8 cellular contexts compared by ENCODE assay signal in genomic region chr2:191846787-191847620, GRCh38. TPM values are rescaled to one million over a fixed set of nuclear protein-coding genes. Genes with fewer than 3 reads are reported as not detected.
DNase-seq lines count a peak whose midpoint lies in the region; ATAC-seq and TF ChIP-seq lines count a peak whose summit lies in the region.

A gene with protein sequence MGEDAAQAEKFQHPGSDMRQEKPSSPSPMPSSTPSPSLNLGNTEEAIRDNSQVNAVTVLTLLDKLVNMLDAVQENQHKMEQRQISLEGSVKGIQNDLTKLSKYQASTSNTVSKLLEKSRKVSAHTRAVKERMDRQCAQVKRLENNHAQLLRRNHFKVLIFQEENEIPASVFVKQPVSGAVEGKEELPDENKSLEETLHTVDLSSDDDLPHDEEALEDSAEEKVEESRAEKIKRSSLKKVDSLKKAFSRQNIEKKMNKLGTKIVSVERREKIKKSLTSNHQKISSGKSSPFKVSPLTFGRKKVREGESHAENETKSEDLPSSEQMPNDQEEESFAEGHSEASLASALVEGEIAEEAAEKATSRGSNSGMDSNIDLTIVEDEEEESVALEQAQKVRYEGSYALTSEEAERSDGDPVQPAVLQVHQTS (minus strand): TSS chr2:191847088. CDS start chr2:191846925, 163 bp downstream.

- H3K9ac ChIP-seq in colonic mucosa (ENCODE audit: low read depth in 2 of 2, low read length in 2 of 2) = peak within 1 kb of the TSS; percentile 3 to 61
- H3K9ac ChIP-seq in mesenchymal stem cell (ENCODE audit: low read length) = peak within 1 kb of the TSS; percentile 73

- H3K18ac ChIP-seq in mesenchymal stem cell (ENCODE audit: low read depth in 1 of 2, low read length in 2 of 2) = peak within 1 kb of the TSS; percentile 15 to 50

- intact Hi-C loops in colonic mucosa (cut with DNase I) = no loop called here
- intact Hi-C loops in uterus (cut with DNase I; ENCODE audit: low total_unique reads) = no loop called here

- H2AFZ ChIP-seq in mesenchymal stem cell (ENCODE audit: low read depth, low read length) = no peak within 1 kb of the TSS

- H2AK5ac ChIP-seq in mesenchymal stem cell (ENCODE audit: low read length, severe bottlenecking) = peak within 1 kb of the TSS; percentile 24

- H3K4me3 ChIP-seq in colonic mucosa (peak within 1 kb of the TSS; percentile 27), mesenchymal stem cell (ENCODE audit: insufficient read depth in 1 of 2, low read depth in 1 of 2, low read length in 2 of 2) (peak within 1 kb of the TSS; percentile 7 to 55), uterus (peak within 1 kb of the TSS; percentile 39 to 48)

- peak; percentile 56 for ATAC-seq in GM18502 (IDR thresholded peaks at IDR 0.05; ENCODE audit: poor library complexity, unreplicated experiment)

- H3K4me2 ChIP-seq in mesenchymal stem cell (ENCODE audit: low read length, poor library complexity, severe bottlenecking) = peak within 1 kb of the TSS; percentile 58

- H4K91ac ChIP-seq in mesenchymal stem cell (ENCODE audit: low read length) = peak within 1 kb of the TSS; percentile 0

- TF ChIP-seq POLR2A in uterus (IDR thresholded peaks at IDR 0.05) = peak; percentile 55 to 64

- H3K9me3 ChIP-seq in colonic mucosa (no peaks in the 10 kb centered on the region), mesenchymal stem cell (ENCODE audit: control insufficient read depth, low read length) (no peaks in the 10 kb centered on the region), uterus (no peaks in the 10 kb centered on the region)

- peak within 1 kb of the TSS; percentile 7 to 47 for H2BK12ac ChIP-seq in mesenchymal stem cell (ENCODE audit: low read length in 2 of 2)

- no peaks in the 10 kb centered on the region for H3K27me3 ChIP-seq in colonic mucosa
- no peaks in the 10 kb centered on the region for H3K27me3 ChIP-seq in mesenchymal stem cell (ENCODE audit: control insufficient read depth in 1 of 2, insufficient read depth in 1 of 2, low read length in 2 of 2)
- H3K27me3 ChIP-seq in uterus = no peaks in the 10 kb centered on the region

- H2BK120ac ChIP-seq in mesenchymal stem cell (ENCODE audit: low read depth, low read length) = peak within 1 kb of the TSS; percentile 19

- H3K27ac ChIP-seq in colonic mucosa = peak within 1 kb of the TSS; percentile 33
- peak within 1 kb of the TSS; percentile 77 for H3K27ac ChIP-seq in mesenchymal stem cell (ENCODE audit: low read length, poor library complexity, severe bottlenecking)
- peak within 1 kb of the TSS; percentile 84 to 86 for H3K27ac ChIP-seq in uterus

- peak within 1 kb of the TSS; percentile 26 for H2BK5ac ChIP-seq in mesenchymal stem cell (ENCODE audit: low read depth, low read length, poor library complexity, severe bottlenecking)

- H3K23ac ChIP-seq in mesenchymal stem cell (ENCODE audit: low read length in 2 of 2) = no peak within 1 kb of the TSS

- H3K36me3 ChIP-seq in colonic mucosa = no peaks in the 10 kb centered on the region
- no peaks in the 10 kb centered on the region for H3K36me3 ChIP-seq in mesenchymal stem cell (ENCODE audit: control insufficient read depth in 1 of 2, insufficient read depth in 2 of 2, low read depth in 1 of 2, low read length in 2 of 2)
- H3K36me3 ChIP-seq in uterus = no peaks in the 10 kb centered on the region

- peak within 1 kb of the TSS in 1 of 2 experiments; percentile 88 for H3K14ac ChIP-seq in mesenchymal stem cell (ENCODE audit: low read length in 2 of 2)

- H3K4ac ChIP-seq in mesenchymal stem cell (ENCODE audit: low read depth in 1 of 2, low read length in 2 of 2) = peak within 1 kb of the TSS; percentile 45 to 70

- peaks cover 7% of the 10 kb centered on the region for H3K79me1 ChIP-seq in mesenchymal stem cell (replicated peaks; ENCODE audit: low read length, poor library complexity, severe bottlenecking)

- no peaks in the 10 kb centered on the region for H3K4me1 ChIP-seq in colonic mucosa
- H3K4me1 ChIP-seq in mesenchymal stem cell (ENCODE audit: control insufficient read depth, insufficient read depth, low read depth, low read length) = peaks cover 13% of the 10 kb centered on the region
- H3K4me1 ChIP-seq in uterus = no peaks in the 10 kb centered on the region

- 58% methylated on average over 16 of the region's 16 CpGs for WGBS in mesenchymal stem cell

- peak within 1 kb of the TSS; percentile 38 for H2BK15ac ChIP-seq in mesenchymal stem cell (ENCODE audit: low read depth, poor library complexity, severe bottlenecking)

- no peak for TF ChIP-seq CTCF in colonic mucosa (IDR thresholded peaks at IDR 0.05)
- TF ChIP-seq CTCF in uterus (IDR thresholded peaks at IDR 0.05) = no peak
- TF ChIP-seq CTCF in GM20000 (IDR thresholded peaks at IDR 0.05; ENCODE audit: extremely low read depth, missing control alignments) = no peak

- peak within 1 kb of the TSS; percentile 7 for H4K8ac ChIP-seq in mesenchymal stem cell (ENCODE audit: low read length)

- peak; percentile 13 for DNase-seq in HT1080 (ENCODE audit: low read depth)
- peak; percentile 58 for DNase-seq in colonic mucosa
- DNase-seq in mesenchymal stem cell = peak; percentile 80
- peak; percentile 48 to 82 for DNase-seq in uterus
- no peak for DNase-seq in stimulated activated CD4-positive, alpha-beta T cell treated with anti-CD3 and anti-CD28 coated beads, Interleukin-4, amount 100 ng/mL, for 24 hours
- no peak for DNase-seq in GM20000 (ENCODE audit: low spot score)
- DNase-seq in cerebellar cortex (ENCODE audit: low spot score) = no peak

RNA-seq across cellular contexts. Expression of the gene that starts here (rescaled TPM):
- total RNA-seq in HT1080 (2014; rRNA removed; shearing (Covaris generic)) = 0.03 TPM in 1 of 2 replicates, not detected in the other
- polyA plus RNA-seq in HT1080 (2015; cell fraction: cytosol; rRNA removed) = 0.03 TPM in 1 of 2 replicates, not detected in the other
- polyA plus RNA-seq in HT1080 (2015; cell fraction: nucleus; rRNA removed) = 0.03 and 0.05 TPM in 2 replicates
- 10 to 100 TPM in 1 of 2 donors, 1 to 10 TPM in 1; 5.5 to 12.7 TPM for total RNA-seq in colonic mucosa
- polyA plus RNA-seq in mesenchymal stem cell (2013, experiment 1 of 2) = 8.7 TPM
- 8.5 TPM for polyA plus RNA-seq in mesenchymal stem cell (2013, experiment 2 of 2)
- total RNA-seq in uterus = 100 to 1,000 TPM in 3 of 4 donors, 10 to 100 TPM in 1; 37.3 to 235 (median 121) TPM

Comparison
In these comparisons a context has a peak if more than half of its experiments do, and no peak if none do; other contexts are left out.
1. Peak in DNase-seq in HT1080; RNA of the gene not detected or under 1 TPM.
2. DNase-seq: peak in colonic mucosa (single experiment), mesenchymal stem cell (single experiment) and uterus (2 of 2); none in stimulated activated CD4-positive, alpha-beta T cell treated with anti-CD3 and anti-CD28 coated beads, Interleukin-4, amount 100 ng/mL, for 24 hours (single experiment), GM20000 (single experiment) and cerebellar cortex (single experiment).
3. H3K27ac ChIP-seq: peak in every context shown above with its lines; median percentile 85 in uterus; 77 in mesenchymal stem cell; 33 in colonic mucosa.
4. Peak in every context shown above with its lines, with median percentiles within 50 percentile points of each other: H3K4me3 ChIP-seq.